Comparison of ENCODE assay signal across 18 cellular contexts in genomic region chr2:121293450-121294325, GRCh38. TPM values are rescaled to one million over a fixed set of nuclear protein-coding genes. Genes with fewer than 3 reads are reported as not detected.
A peak's percentile ranks its signal among the peaks of the same experiment; 100 is the strongest.
DNase-seq lines count a peak whose midpoint lies in the region; ATAC-seq and TF ChIP-seq lines count a peak whose summit lies in the region.
"Had no signal": no experiment of that assay in that cellular context is flagged by ENCODE, and none has a peak within 500 bp of the region (broad histone marks: within the 10 kb centered on the region; RNA-seq: fewer than 3 reads in every experiment).

No MANE protein-coding gene starts in this region.

- intact Hi-C loops in left cardiac atrium (cut with DNase I) (loop anchor here in 1 of 2 donors (10.0 kb wide), 1 partner anchor 199 kb away; no protein-coding TSS in a partner anchor), stomach (cut with DNase I; ENCODE audit: low total_unique reads) (no loop called here)
- intact Hi-C loops in activated CD4-positive, alpha-beta memory T cell treated with anti-CD3 and anti-CD28 coated beads for 36 hours (cut with micrococcal nuclease) = no loop called here

- CTCF ChIA-PET in activated CD4-positive, alpha-beta memory T cell treated with anti-CD3 and anti-CD28 coated beads for 36 hours (lab: Charles Lee) = no interaction called here

- no peaks in the 10 kb centered on the region for H3K27me3 ChIP-seq in stomach
- H3K27me3 ChIP-seq in suprapubic skin = no peaks in the 10 kb centered on the region
- H3K27me3 ChIP-seq: neural progenitor cell had no signal

- no peaks in the 10 kb centered on the region for H3K36me3 Mint-ChIP-seq in activated CD4-positive, alpha-beta memory T cell treated with anti-CD3 and anti-CD28 coated beads for 36 hours
- H3K36me3 Mint-ChIP-seq: neural progenitor cell had no signal

- TF ChIP-seq CTCF in stomach (IDR thresholded peaks at IDR 0.05) (no peak), suprapubic skin (IDR thresholded peaks at IDR 0.05) (no peak)

- no peak overlapping the region for H3K27ac Mint-ChIP-seq in activated CD4-positive, alpha-beta memory T cell treated with anti-CD3 and anti-CD28 coated beads for 36 hours
- H3K27ac Mint-ChIP-seq: activated T-cell treated with anti-CD3 and anti-CD28 coated beads, Interleukin-2, amount 50 U/mL, for 72 hours; CD4-positive, alpha-beta T cell; neural progenitor cell had no signal

- 36 to 54% (median 40%) methylated on average over 14 of the region's 14 CpGs for WGBS in stomach, 5 donors
- WGBS in suprapubic skin = 64% methylated on average over 13 of the region's 14 CpGs

- DNase-seq in NCI-H146 (lab: John Stamatoyannopoulos, UW) (peak; percentile 73), NCI-H146 treated with DMSO at 0.1 percent for 48 hours (lab: John Stamatoyannopoulos, UW; ENCODE audit: unreplicated experiment) (no peak), NCI-H345 treated with DMSO at 0.1 percent for 48 hours (lab: John Stamatoyannopoulos, UW; ENCODE audit: unreplicated experiment) (peak; percentile 89), left cardiac atrium (no peak), stomach (peak; percentile 93), suprapubic skin (ENCODE audit: low spot score in 2 of 2) (no peak), NCI-H226 (no peak)
- DNase-seq in activated CD4-positive, alpha-beta memory T cell treated with anti-CD3 and anti-CD28 coated beads for 36 hours = no peak
- DNase-seq: activated CD4-positive, alpha-beta T cell treated with anti-CD3 and anti-CD28 coated beads, Interleukin-2, amount 50 U/mL, for 4 hours; activated T-cell treated with anti-CD3 and anti-CD28 coated beads, Interleukin-2, amount 50 U/mL, for 72 hours; CD4-positive, alpha-beta T cell; NCI-H2081 treated with DMSO at 0.1 percent for 48 hours; stimulated activated CD4-positive, alpha-beta T cell treated with anti-CD3 and anti-CD28 coated beads, Interleukin-2, amount 100 ng/mL, for 24 hours had no signal

- H3K36me3 ChIP-seq in stomach = no peaks in the 10 kb centered on the region
- H3K36me3 ChIP-seq in suprapubic skin = no peaks in the 10 kb centered on the region
- H3K36me3 ChIP-seq: neural progenitor cell, thoracic aorta had no signal

- H3K4me1 ChIP-seq in stomach (peaks cover 0 to 11% (median 8%) of the 10 kb centered on the region in 4 donors), suprapubic skin (peaks cover 4% of the 10 kb centered on the region)
- H3K4me1 ChIP-seq: A549, neural progenitor cell had no signal

- H3K9me3 Mint-ChIP-seq in activated CD4-positive, alpha-beta memory T cell treated with anti-CD3 and anti-CD28 coated beads for 36 hours = no peaks in the 10 kb centered on the region
- H3K9me3 Mint-ChIP-seq: activated T-cell treated with anti-CD3 and anti-CD28 coated beads, Interleukin-2, amount 50 U/mL, for 72 hours; CD4-positive, alpha-beta T cell; neural progenitor cell had no signal

- H3K27ac ChIP-seq in stomach (peak overlapping the region; percentile 35 to 72 (median 54)), suprapubic skin (no peak overlapping the region)
- H3K27ac ChIP-seq: A549, neural progenitor cell, SK-N-MC, thoracic aorta had no signal

- H3K9me3 ChIP-seq in stomach (no peaks in the 10 kb centered on the region), suprapubic skin (no peaks in the 10 kb centered on the region)
- H3K9me3 ChIP-seq: A549, thoracic aorta had no signal

- H3K27me3 Mint-ChIP-seq in activated CD4-positive, alpha-beta memory T cell treated with anti-CD3 and anti-CD28 coated beads for 36 hours = no peaks in the 10 kb centered on the region

- TF ChIP-seq EP300 in stomach (IDR thresholded peaks at IDR 0.05) (no peak), suprapubic skin (IDR thresholded peaks at IDR 0.05) (no peak)

- no peak overlapping the region for H3K4me3 ChIP-seq in stomach
- no peak overlapping the region for H3K4me3 ChIP-seq in suprapubic skin
- H3K4me3 ChIP-seq: A549, GM12878, neural progenitor cell, SK-N-MC, thoracic aorta had no signal

- ATAC-seq in left cardiac atrium = peak; percentile 77 to 82
- ATAC-seq: A549; activated T-cell treated with anti-CD3 and anti-CD28 coated beads, Interleukin-2, amount 50 U/mL, for 72 hours; GM12878 had no signal

- no peak for TF ChIP-seq POLR2A in stomach (IDR thresholded peaks at IDR 0.05)
- TF ChIP-seq POLR2A in suprapubic skin (IDR thresholded peaks at IDR 0.05) = no peak

- H3K4me3 Mint-ChIP-seq in activated CD4-positive, alpha-beta memory T cell treated with anti-CD3 and anti-CD28 coated beads for 36 hours = no peak overlapping the region
- H3K4me3 Mint-ChIP-seq: activated T-cell treated with anti-CD3 and anti-CD28 coated beads, Interleukin-2, amount 50 U/mL, for 72 hours; CD4-positive, alpha-beta T cell; neural progenitor cell had no signal

- POLR2A ChIA-PET in activated CD4-positive, alpha-beta memory T cell treated with anti-CD3 and anti-CD28 coated beads for 36 hours (lab: Charles Lee) = no interaction called here

- no peaks in the 10 kb centered on the region for H3K4me1 Mint-ChIP-seq in activated CD4-positive, alpha-beta memory T cell treated with anti-CD3 and anti-CD28 coated beads for 36 hours (ENCODE audit: low read depth)

RNA-seq across cellular contexts. Expression of gene TFCP2L1, which starts 8.7 kb away (rescaled TPM):
- total RNA-seq in left cardiac atrium (under 1 TPM; 0.60 to 0.82 TPM), stomach (100 to 1,000 TPM in 1 of 5 donors, 10 to 100 TPM in 4; 31.4 to 154 (median 48.2) TPM), suprapubic skin (10 to 100 TPM; 33.5 to 64.1 (median 52.7) TPM)
- polyA plus RNA-seq in stomach = 10 to 100 TPM in 1 of 3 donors, 1 to 10 TPM in 2; 6.8 to 10.4 (median 7.6) TPM
- under 1 TPM; 0.24 to 0.29 TPM for total RNA-seq in activated CD4-positive, alpha-beta memory T cell treated with anti-CD3 and anti-CD28 coated beads for 36 hours

Comparison
In these comparisons a context has a peak if more than half of its experiments do, and no peak if none do; other contexts are left out.
1. DNase-seq: peak in NCI-H146 (single experiment), NCI-H345 treated with DMSO at 0.1 percent for 48 hours (single experiment) and stomach (single experiment); none in NCI-H146 treated with DMSO at 0.1 percent for 48 hours (single experiment), left cardiac atrium (single experiment), suprapubic skin (0 of 2), NCI-H226 (single experiment) and activated CD4-positive, alpha-beta memory T cell treated with anti-CD3 and anti-CD28 coated beads for 36 hours (single experiment).
2. RNA of gene TFCP2L1, which starts 8.7 kb away (total RNA-seq): 33.5 to 64.1 TPM in suprapubic skin and 31.4 to 154 TPM in stomach; 0.60 to 0.82 TPM in left cardiac atrium and 0.24 to 0.29 TPM in activated CD4-positive, alpha-beta memory T cell treated with anti-CD3 and anti-CD28 coated beads for 36 hours; every median in the first group is over 10 times any median in the second.